1 cellular context compared by ENCODE assay signal in the genomic region with DNA sequence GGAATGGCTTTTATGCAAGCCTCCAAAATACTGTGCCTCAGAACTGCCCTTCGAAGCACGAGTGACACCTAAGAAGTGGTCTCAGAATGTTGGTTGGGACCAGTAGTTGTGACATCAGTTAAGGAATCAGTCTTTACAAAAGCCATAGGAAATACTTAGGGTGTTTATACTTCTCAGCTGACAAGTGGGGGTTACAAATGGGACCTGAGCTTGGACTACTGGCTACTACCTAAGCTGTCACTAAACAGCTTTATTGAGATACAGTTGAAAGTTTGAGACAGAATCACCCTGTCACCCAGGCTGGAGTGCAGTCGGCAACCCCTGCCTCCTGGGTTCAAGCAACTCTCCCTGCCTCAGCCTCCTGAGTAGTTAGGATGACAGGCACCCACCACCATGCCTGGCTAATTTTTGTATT.
TF ChIP-seq lines count a peak whose summit lies in the region.

No MANE protein-coding gene starts in this region.

TF ChIP-seq in HCT116, 20 proteins besides CTCF, POLR2A, EP300 and RAD21 (continued from another document):
- no peak for TF ChIP-seq REST (IDR thresholded peaks at IDR 0.05; ENCODE audit: low read depth)
- TF ChIP-seq SRF (IDR thresholded peaks at IDR 0.05; ENCODE audit: low read depth) = no peak
- TF ChIP-seq, protein P1, sequence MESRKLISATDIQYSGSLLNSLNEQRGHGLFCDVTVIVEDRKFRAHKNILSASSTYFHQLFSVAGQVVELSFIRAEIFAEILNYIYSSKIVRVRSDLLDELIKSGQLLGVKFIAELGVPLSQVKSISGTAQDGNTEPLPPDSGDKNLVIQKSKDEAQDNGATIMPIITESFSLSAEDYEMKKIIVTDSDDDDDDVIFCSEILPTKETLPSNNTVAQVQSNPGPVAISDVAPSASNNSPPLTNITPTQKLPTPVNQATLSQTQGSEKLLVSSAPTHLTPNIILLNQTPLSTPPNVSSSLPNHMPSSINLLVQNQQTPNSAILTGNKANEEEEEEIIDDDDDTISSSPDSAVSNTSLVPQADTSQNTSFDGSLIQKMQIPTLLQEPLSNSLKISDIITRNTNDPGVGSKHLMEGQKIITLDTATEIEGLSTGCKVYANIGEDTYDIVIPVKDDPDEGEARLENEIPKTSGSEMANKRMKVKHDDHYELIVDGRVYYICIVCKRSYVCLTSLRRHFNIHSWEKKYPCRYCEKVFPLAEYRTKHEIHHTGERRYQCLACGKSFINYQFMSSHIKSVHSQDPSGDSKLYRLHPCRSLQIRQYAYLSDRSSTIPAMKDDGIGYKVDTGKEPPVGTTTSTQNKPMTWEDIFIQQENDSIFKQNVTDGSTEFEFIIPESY (IDR thresholded peaks at IDR 0.05; ENCODE audit: extremely low read depth, insufficient replicate concordance, low read length) = no peak
- TF ChIP-seq FOSL1 (IDR thresholded peaks at IDR 0.05; ENCODE audit: low read depth) = no peak
TF ChIP-seq in HCT116: peak in this region for 1.
